ENCODE assay signal across 8 cellular contexts in genomic region chr17:65696739-65697394, GRCh38.
DNase-seq lines count a peak whose midpoint lies in the region; ATAC-seq and TF ChIP-seq lines count a peak whose summit lies in the region.
"Had no signal": no experiment of that assay in that cellular context is flagged by ENCODE, and none has a peak within 500 bp of the region (broad histone marks: within the 10 kb centered on the region; RNA-seq: fewer than 3 reads in every experiment).

No MANE protein-coding gene starts in this region.

- TF ChIP-seq CTCF in HEK293 (tag by site-specific recombination; IDR thresholded peaks at IDR 0.05) (no peak), fibroblast of the aortic adventitia (IDR thresholded peaks at IDR 0.05; ENCODE audit: insufficient read depth, low read length) (no peak)

- H3K4me1 ChIP-seq in HEK293 (ENCODE audit: control insufficient read depth, insufficient read depth, low read length), result peaks cover 16% of the 10 kb centered on the region

- DNase-seq in SW480 (ENCODE audit: low spot score) (peak; percentile 49), fibroblast of the aortic adventitia (ENCODE audit: low read depth) (peak; percentile 41), stromal cell of bone marrow (ENCODE audit: low read depth) (peak; percentile 36)
- DNase-seq in activated CD4-positive, alpha-beta T cell treated with anti-CD3 and anti-CD28 coated beads, Interleukin-2, amount 10 ng/mL, durations not matched to agents 7 days and 5 days, result no peak

- H3K9me3 Mint-ChIP-seq in activated CD4-positive, alpha-beta T cell treated with anti-CD3 and anti-CD28 coated beads, Interleukin-2, amount 10 ng/mL, durations not matched to agents 7 days and 5 days, result peaks cover 3% of the 10 kb centered on the region
- H3K9me3 Mint-ChIP-seq: memory B cell had no signal

- H3K36me3 Mint-ChIP-seq in activated CD4-positive, alpha-beta T cell treated with anti-CD3 and anti-CD28 coated beads, Interleukin-2, amount 10 ng/mL, durations not matched to agents 7 days and 5 days (ENCODE audit: low read depth), result no peaks in the 10 kb centered on the region
- H3K36me3 Mint-ChIP-seq: memory B cell had no signal

- H3K4me3 ChIP-seq in HEK293 (ENCODE audit: low read depth, low read length) (no peak overlapping the region), fibroblast of the aortic adventitia (ENCODE audit: low read depth, low read length) (no peak overlapping the region)

- ATAC-seq in HG03521 (IDR thresholded peaks at IDR 0.05; ENCODE audit: unreplicated experiment), result no peak
- ATAC-seq in HG03342 (IDR thresholded peaks at IDR 0.05; ENCODE audit: unreplicated experiment), result no peak

- POLR2A ChIA-PET in HEK293 (lab: Yijun Ruan, JAX), result no interaction called here
- POLR2A ChIA-PET in activated CD4-positive, alpha-beta T cell treated with anti-CD3 and anti-CD28 coated beads, Interleukin-2, amount 10 ng/mL, durations not matched to agents 7 days and 5 days (lab: Charles Lee), result no interaction called here

- no peak overlapping the region for H3K4me3 Mint-ChIP-seq in activated CD4-positive, alpha-beta T cell treated with anti-CD3 and anti-CD28 coated beads, Interleukin-2, amount 10 ng/mL, durations not matched to agents 7 days and 5 days
- H3K4me3 Mint-ChIP-seq: memory B cell had no signal

- no peak overlapping the region for H3K27ac Mint-ChIP-seq in activated CD4-positive, alpha-beta T cell treated with anti-CD3 and anti-CD28 coated beads, Interleukin-2, amount 10 ng/mL, durations not matched to agents 7 days and 5 days
- H3K27ac Mint-ChIP-seq: memory B cell had no signal

- no peaks in the 10 kb centered on the region for H3K36me3 ChIP-seq in HEK293 (ENCODE audit: control insufficient read depth in 2 of 2, insufficient read depth in 1 of 2, low read length in 2 of 2)

- H3K27me3 Mint-ChIP-seq in activated CD4-positive, alpha-beta T cell treated with anti-CD3 and anti-CD28 coated beads, Interleukin-2, amount 10 ng/mL, durations not matched to agents 7 days and 5 days, result peaks cover 6% of the 10 kb centered on the region

- H3K9me3 ChIP-seq in HEK293 (ENCODE audit: control insufficient read depth, insufficient read depth, low read depth, low read length), result no peaks in the 10 kb centered on the region

- no peaks in the 10 kb centered on the region for H3K4me1 Mint-ChIP-seq in activated CD4-positive, alpha-beta T cell treated with anti-CD3 and anti-CD28 coated beads, Interleukin-2, amount 10 ng/mL, durations not matched to agents 7 days and 5 days
- H3K4me1 Mint-ChIP-seq: memory B cell had no signal

- H3K27ac ChIP-seq in HEK293 (ENCODE audit: extremely low read depth, low read depth, low read length), result no peak overlapping the region

- CTCF ChIA-PET in HEK293 (lab: Yijun Ruan, JAX), result no interaction called here
- CTCF ChIA-PET in activated CD4-positive, alpha-beta T cell treated with anti-CD3 and anti-CD28 coated beads, Interleukin-2, amount 10 ng/mL, durations not matched to agents 7 days and 5 days (lab: Charles Lee), result no interaction called here

TF ChIP-seq in HEK293, 187 proteins besides CTCF, POLR2A, EP300 and RAD21 (continues in another document):
- TF ChIP-seq, protein P1, sequence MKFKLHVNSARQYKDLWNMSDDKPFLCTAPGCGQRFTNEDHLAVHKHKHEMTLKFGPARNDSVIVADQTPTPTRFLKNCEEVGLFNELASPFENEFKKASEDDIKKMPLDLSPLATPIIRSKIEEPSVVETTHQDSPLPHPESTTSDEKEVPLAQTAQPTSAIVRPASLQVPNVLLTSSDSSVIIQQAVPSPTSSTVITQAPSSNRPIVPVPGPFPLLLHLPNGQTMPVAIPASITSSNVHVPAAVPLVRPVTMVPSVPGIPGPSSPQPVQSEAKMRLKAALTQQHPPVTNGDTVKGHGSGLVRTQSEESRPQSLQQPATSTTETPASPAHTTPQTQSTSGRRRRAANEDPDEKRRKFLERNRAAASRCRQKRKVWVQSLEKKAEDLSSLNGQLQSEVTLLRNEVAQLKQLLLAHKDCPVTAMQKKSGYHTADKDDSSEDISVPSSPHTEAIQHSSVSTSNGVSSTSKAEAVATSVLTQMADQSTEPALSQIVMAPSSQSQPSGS (tag by site-specific recombination; IDR thresholded peaks at IDR 0.05; ENCODE audit: low read depth), result peak; percentile 90
- peak; percentile 60 for TF ChIP-seq GLIS1 (tag by site-specific recombination; IDR thresholded peaks at IDR 0.05)
- no peak for TF ChIP-seq MEIS1 (CRISPR knock-in tag; IDR thresholded peaks at IDR 0.05; ENCODE audit: borderline replicate concordance)
- no peak for TF ChIP-seq OSR2 (tag by site-specific recombination; IDR thresholded peaks at IDR 0.05)
- no peak for TF ChIP-seq ZBTB8A (tag by site-specific recombination; IDR thresholded peaks at IDR 0.05)
- no peak for TF ChIP-seq KLF7 (tag by site-specific recombination; IDR thresholded peaks at IDR 0.05; ENCODE audit: borderline replicate concordance)
- TF ChIP-seq ZNF629 (tag by site-specific recombination; IDR thresholded peaks at IDR 0.05), result 0 out of 2 replicates have a peak, but pooled peaks have one; percentile 31
- TF ChIP-seq SP7 (tag by site-specific recombination; IDR thresholded peaks at IDR 0.05), result 0 out of 2 replicates have a peak, but pooled peaks have one; percentile 13
- TF ChIP-seq ZNF768 (tag by site-specific recombination; IDR thresholded peaks at IDR 0.05), result no peak
- no peak for TF ChIP-seq ZNF23 (tag by site-specific recombination; IDR thresholded peaks at IDR 0.05; ENCODE audit: borderline replicate concordance)
- TF ChIP-seq, protein P2, sequence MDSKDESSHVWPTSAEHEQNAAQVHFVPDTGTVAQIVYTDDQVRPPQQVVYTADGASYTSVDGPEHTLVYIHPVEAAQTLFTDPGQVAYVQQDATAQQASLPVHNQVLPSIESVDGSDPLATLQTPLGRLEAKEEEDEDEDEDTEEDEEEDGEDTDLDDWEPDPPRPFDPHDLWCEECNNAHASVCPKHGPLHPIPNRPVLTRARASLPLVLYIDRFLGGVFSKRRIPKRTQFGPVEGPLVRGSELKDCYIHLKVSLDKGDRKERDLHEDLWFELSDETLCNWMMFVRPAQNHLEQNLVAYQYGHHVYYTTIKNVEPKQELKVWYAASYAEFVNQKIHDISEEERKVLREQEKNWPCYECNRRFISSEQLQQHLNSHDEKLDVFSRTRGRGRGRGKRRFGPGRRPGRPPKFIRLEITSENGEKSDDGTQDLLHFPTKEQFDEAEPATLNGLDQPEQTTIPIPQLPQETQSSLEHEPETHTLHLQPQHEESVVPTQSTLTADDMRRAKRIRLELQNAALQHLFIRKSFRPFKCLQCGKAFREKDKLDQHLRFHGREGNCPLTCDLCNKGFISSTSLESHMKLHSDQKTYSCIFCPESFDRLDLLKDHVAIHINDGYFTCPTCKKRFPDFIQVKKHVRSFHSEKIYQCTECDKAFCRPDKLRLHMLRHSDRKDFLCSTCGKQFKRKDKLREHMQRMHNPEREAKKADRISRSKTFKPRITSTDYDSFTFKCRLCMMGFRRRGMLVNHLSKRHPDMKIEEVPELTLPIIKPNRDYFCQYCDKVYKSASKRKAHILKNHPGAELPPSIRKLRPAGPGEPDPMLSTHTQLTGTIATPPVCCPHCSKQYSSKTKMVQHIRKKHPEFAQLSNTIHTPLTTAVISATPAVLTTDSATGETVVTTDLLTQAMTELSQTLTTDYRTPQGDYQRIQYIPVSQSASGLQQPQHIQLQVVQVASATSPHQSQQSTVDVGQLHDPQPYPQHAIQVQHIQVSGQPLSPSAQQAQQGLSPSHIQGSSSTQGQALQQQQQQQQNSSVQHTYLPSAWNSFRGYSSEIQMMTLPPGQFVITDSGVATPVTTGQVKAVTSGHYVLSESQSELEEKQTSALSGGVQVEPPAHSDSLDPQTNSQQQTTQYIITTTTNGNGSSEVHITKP (tag by site-specific recombination; IDR thresholded peaks at IDR 0.05), result peak; percentile 33; the same call in 1 of the 2 replicates
- TF ChIP-seq ZFP37 (tag by site-specific recombination; IDR thresholded peaks at IDR 0.05), result no peak
- TF ChIP-seq GLI2 (tag by site-specific recombination; IDR thresholded peaks at IDR 0.05; ENCODE audit: borderline replicate concordance, low read depth), result no peak
- no peak for TF ChIP-seq ZNF138 (tag by site-specific recombination; IDR thresholded peaks at IDR 0.05; ENCODE audit: borderline replicate concordance)
- no peak for TF ChIP-seq ZNF664 (tag by site-specific recombination; IDR thresholded peaks at IDR 0.05)
- no peak for TF ChIP-seq ZNF112 (tag by site-specific recombination; IDR thresholded peaks at IDR 0.05)
- TF ChIP-seq PRDM6 (tag by site-specific recombination; IDR thresholded peaks at IDR 0.05), result peak; percentile 46; the same call in 1 of the 2 replicates
- no peak for TF ChIP-seq ZNF302 (tag by site-specific recombination; IDR thresholded peaks at IDR 0.05; ENCODE audit: low read depth)
